ENCODE assay signal across 1 cellular context in genomic region chr2:97719362-97720155, GRCh38.
TF ChIP-seq lines count a peak whose summit lies in the region.

No MANE protein-coding gene starts in this region.

TF ChIP-seq in K562, 482 proteins besides CTCF, POLR2A, EP300 and RAD21:
- TF ChIP-seq ZNF695 (CRISPR knock-in tag; IDR thresholded peaks at IDR 0.05) (no peak), POLR3A (IDR thresholded peaks at IDR 0.05; ENCODE audit: borderline replicate concordance, extremely low read depth, insufficient read depth, insufficient read length) (no peak), ELK1 (CRISPR knock-in tag; IDR thresholded peaks at IDR 0.05) (no peak), ZNF740 (CRISPR knock-in tag; IDR thresholded peaks at IDR 0.05) (0 out of 2 replicates have a peak, but pooled peaks have one; percentile 42), ZNF740 (tag; IDR thresholded peaks at IDR 0.05) (no peak), DEAF1 (CRISPR knock-in tag; IDR thresholded peaks at IDR 0.05) (no peak), BCL6 (CRISPR knock-in tag; IDR thresholded peaks at IDR 0.05) (no peak), CBX5 (IDR thresholded peaks at IDR 0.05; ENCODE audit: borderline replicate concordance, low read depth) (no peak), CEBPZ (IDR thresholded peaks at IDR 0.05; ENCODE audit: borderline replicate concordance, low read depth, low read length) (no peak)
